ENCODE assay signal across 17 cellular contexts in genomic region chr7:65250216-65250615, GRCh38.
DNase-seq lines count a peak whose midpoint lies in the region; ATAC-seq and TF ChIP-seq lines count a peak whose summit lies in the region.
"Had no signal": no experiment of that assay in that cellular context is flagged by ENCODE, and none has a peak within 500 bp of the region (broad histone marks: within the 10 kb centered on the region; RNA-seq: fewer than 3 reads in every experiment).

No MANE protein-coding gene starts in this region.

- ATAC-seq in effector memory CD8-positive, alpha-beta T cell (replicated peaks), result no peak
- no peak for ATAC-seq in GM18511 (IDR thresholded peaks at IDR 0.05; ENCODE audit: unreplicated experiment)
- ATAC-seq in HG02763 (IDR thresholded peaks at IDR 0.05; ENCODE audit: unreplicated experiment), result no peak
- ATAC-seq: activated naive CD4-positive, alpha-beta T cell treated with anti-CD3 and anti-CD28 coated beads, Interleukin-2, amount 50 U/mL, for 72 hours; psoas muscle had no signal

- intact Hi-C loops in activated CD4-positive, alpha-beta T cell treated with anti-CD3 and anti-CD28 coated beads, Interleukin-2, amount 10 ng/mL, durations not matched to agents 24 days and 14 days (cut with micrococcal nuclease), result no loop called here

- TF ChIP-seq CTCF in nephron progenitor cell (IDR thresholded peaks at IDR 0.05), result no peak

- peaks cover 8% of the 10 kb centered on the region for H3K4me1 Mint-ChIP-seq in activated CD4-positive, alpha-beta T cell treated with anti-CD3 and anti-CD28 coated beads, Interleukin-2, amount 10 ng/mL, durations not matched to agents 24 days and 14 days
- H3K4me1 Mint-ChIP-seq in effector memory CD8-positive, alpha-beta T cell (ENCODE audit: low read depth in 2 of 2), result peaks cover 10 to 17% of the 10 kb centered on the region in 2 donors
- peaks cover 35% of the 10 kb centered on the region for H3K4me1 Mint-ChIP-seq in nephron progenitor cell

- H3K9me3 Mint-ChIP-seq in activated CD4-positive, alpha-beta T cell treated with anti-CD3 and anti-CD28 coated beads, Interleukin-2, amount 10 ng/mL, durations not matched to agents 24 days and 14 days, result no peaks in the 10 kb centered on the region
- H3K9me3 Mint-ChIP-seq in effector memory CD8-positive, alpha-beta T cell, result no peaks in the 10 kb centered on the region
- no peaks in the 10 kb centered on the region for H3K9me3 Mint-ChIP-seq in nephron progenitor cell
- H3K9me3 Mint-ChIP-seq: activated naive CD4-positive, alpha-beta T cell treated with anti-CD3 and anti-CD28 coated beads, Interleukin-2, amount 50 U/mL, for 72 hours; memory B cell had no signal

- no peak overlapping the region for H3K27ac Mint-ChIP-seq in activated CD4-positive, alpha-beta T cell treated with anti-CD3 and anti-CD28 coated beads, Interleukin-2, amount 10 ng/mL, durations not matched to agents 24 days and 14 days
- no peak overlapping the region for H3K27ac Mint-ChIP-seq in effector memory CD8-positive, alpha-beta T cell
- no peak overlapping the region for H3K27ac Mint-ChIP-seq in nephron progenitor cell
- H3K27ac Mint-ChIP-seq: activated naive CD4-positive, alpha-beta T cell treated with anti-CD3 and anti-CD28 coated beads, Interleukin-2, amount 50 U/mL, for 72 hours; memory B cell had no signal

- no peak for DNase-seq in activated CD4-positive, alpha-beta T cell treated with anti-CD3 and anti-CD28 coated beads, Interleukin-2, amount 10 ng/mL, durations not matched to agents 24 days and 14 days
- no peak for DNase-seq in activated CD4-positive, alpha-beta T cell treated with anti-CD3 and anti-CD28 coated beads for 48 hours
- DNase-seq in M059J (ENCODE audit: low read depth), result peak; percentile 61
- DNase-seq in effector memory CD8-positive, alpha-beta T cell, result no peak
- no peak for DNase-seq in nephron progenitor cell
- no peak for DNase-seq in NCI-H69 (lab: John Stamatoyannopoulos, UW)
- DNase-seq: activated CD4-positive, alpha-beta T cell treated with anti-CD3 and anti-CD28 coated beads, Interleukin-2, amount 50 U/mL, for 4 hours; DMS153; foreskin melanocyte; NCI-H1092; NCI-H2029; psoas muscle; stimulated activated CD4-positive, alpha-beta T cell treated with anti-CD3 and anti-CD28 coated beads, Interleukin-4, amount 100 ng/mL, for 4 hours had no signal

- H3K27me3 Mint-ChIP-seq in activated CD4-positive, alpha-beta T cell treated with anti-CD3 and anti-CD28 coated beads, Interleukin-2, amount 10 ng/mL, durations not matched to agents 24 days and 14 days, result peaks cover 23% of the 10 kb centered on the region
- peaks cover 12 to 32% of the 10 kb centered on the region in 2 donors for H3K27me3 Mint-ChIP-seq in effector memory CD8-positive, alpha-beta T cell
- H3K27me3 Mint-ChIP-seq in nephron progenitor cell (ENCODE audit: low read depth, poor library complexity), result peaks cover 5% of the 10 kb centered on the region

- peak overlapping the region; percentile 9 for H3K4me3 Mint-ChIP-seq in activated CD4-positive, alpha-beta T cell treated with anti-CD3 and anti-CD28 coated beads, Interleukin-2, amount 10 ng/mL, durations not matched to agents 24 days and 14 days
- peak overlapping the region; percentile 17 to 26 for H3K4me3 Mint-ChIP-seq in effector memory CD8-positive, alpha-beta T cell
- peak overlapping the region; percentile 96 for H3K4me3 Mint-ChIP-seq in nephron progenitor cell

- no peaks in the 10 kb centered on the region for H3K36me3 Mint-ChIP-seq in activated CD4-positive, alpha-beta T cell treated with anti-CD3 and anti-CD28 coated beads, Interleukin-2, amount 10 ng/mL, durations not matched to agents 24 days and 14 days (ENCODE audit: low read depth)
- peaks cover 2% of the 10 kb centered on the region for H3K36me3 Mint-ChIP-seq in effector memory CD8-positive, alpha-beta T cell (ENCODE audit: insufficient read depth)
- H3K36me3 Mint-ChIP-seq in nephron progenitor cell (ENCODE audit: low read depth), result no peaks in the 10 kb centered on the region
- H3K36me3 Mint-ChIP-seq: memory B cell had no signal

Comparison
In these comparisons a context has a peak if more than half of its experiments do, and no peak if none do; other contexts are left out.
1. H3K4me3 Mint-ChIP-seq: peak in every context shown above with its lines; median percentile 96 in nephron progenitor cell; 22 in effector memory CD8-positive, alpha-beta T cell; 9 in activated CD4-positive, alpha-beta T cell treated with anti-CD3 and anti-CD28 coated beads, Interleukin-2, amount 10 ng/mL, durations not matched to agents 24 days and 14 days.